In the genomic region with DNA sequence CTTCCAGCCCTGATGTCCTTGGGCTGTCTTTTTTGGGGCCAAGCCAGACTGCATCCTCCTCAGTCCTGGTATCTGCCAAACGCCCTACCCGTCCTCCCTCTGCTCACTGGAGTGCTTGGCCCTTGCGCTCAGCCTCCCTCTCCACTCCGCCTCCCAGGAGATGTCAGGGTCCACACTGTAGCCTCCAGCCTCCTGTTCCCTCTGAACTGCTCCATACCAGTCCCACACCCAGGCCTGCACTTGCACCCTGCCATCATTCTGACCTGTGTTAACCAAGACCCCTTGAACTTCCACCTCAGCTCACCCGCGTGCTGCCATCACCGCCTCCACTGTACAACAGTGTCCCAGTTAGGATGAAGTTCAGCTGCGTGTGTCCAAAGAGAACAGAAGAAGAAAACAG, we compare ENCODE assay signal across 16 cellular contexts. TPM values are rescaled to one million over a fixed set of nuclear protein-coding genes. Genes with fewer than 3 reads are reported as not detected.
"Had no signal": no experiment of that assay in that cellular context is flagged by ENCODE, and none has a peak within 500 bp of the region (broad histone marks: within the 10 kb centered on the region; RNA-seq: fewer than 3 reads in every experiment).

No MANE protein-coding gene starts in this region.

- H3K4me3 Mint-ChIP-seq: activated CD4-positive, alpha-beta T cell treated with anti-CD3 and anti-CD28 coated beads, Interleukin-2, amount 10 ng/mL, durations not matched to agents 7 days and 5 days; activated naive CD4-positive, alpha-beta T cell treated with anti-CD3 and anti-CD28 coated beads, Interleukin-2, amount 50 U/mL, for 24 hours; naive thymus-derived CD4-positive, alpha-beta T cell; stimulated activated naive CD8-positive, alpha-beta T cell treated with anti-CD3 and anti-CD28 coated beads, Interleukin-15, Interleukin-2, amounts not matched to agents 100 ng/mL and 50 ng/mL, for 24 hours had no signal

- H3K4me3 ChIP-seq: breast epithelium, lung, sigmoid colon, upper lobe of right lung had no signal

- H3K27me3 Mint-ChIP-seq: activated CD4-positive, alpha-beta T cell treated with anti-CD3 and anti-CD28 coated beads, Interleukin-2, amount 10 ng/mL, durations not matched to agents 7 days and 5 days; activated naive CD4-positive, alpha-beta T cell treated with anti-CD3 and anti-CD28 coated beads, Interleukin-2, amount 50 U/mL, for 24 hours; naive thymus-derived CD4-positive, alpha-beta T cell had no signal

- H3K27ac ChIP-seq: breast epithelium, sigmoid colon, upper lobe of right lung had no signal

- H3K27ac Mint-ChIP-seq: activated naive CD4-positive, alpha-beta T cell treated with anti-CD3 and anti-CD28 coated beads, Interleukin-2, amount 50 U/mL, for 24 hours had no signal

- H3K4me1 ChIP-seq: breast epithelium, sigmoid colon, upper lobe of right lung had no signal

- H3K27me3 ChIP-seq: breast epithelium, upper lobe of right lung had no signal

- ATAC-seq: naive thymus-derived CD4-positive, alpha-beta T cell; upper lobe of right lung had no signal

- H3K36me3 ChIP-seq: breast epithelium, sigmoid colon, upper lobe of right lung had no signal

- H3K9me3 Mint-ChIP-seq: activated naive CD4-positive, alpha-beta T cell treated with anti-CD3 and anti-CD28 coated beads, Interleukin-2, amount 50 U/mL, for 24 hours had no signal

- H3K9me3 ChIP-seq: sigmoid colon, upper lobe of right lung had no signal

- H3K36me3 Mint-ChIP-seq: activated naive CD4-positive, alpha-beta T cell treated with anti-CD3 and anti-CD28 coated beads, Interleukin-2, amount 50 U/mL, for 24 hours had no signal

- DNase-seq: activated CD4-positive, alpha-beta T cell treated with anti-CD3 and anti-CD28 coated beads, Interleukin-2, amount 10 ng/mL, durations not matched to agents 7 days and 5 days; aorta; hypothalamus; naive thymus-derived CD4-positive, alpha-beta T cell; sigmoid colon; stimulated activated CD4-positive, alpha-beta T cell treated with anti-CD3 and anti-CD28 coated beads, Interleukin-12 subunit alpha, Interleukin-12 subunit beta, amount 100 ng/mL, for 4 hours; upper lobe of right lung had no signal

RNA-seq across cellular contexts. Expression of a gene that starts 6.3 kb away (rescaled TPM):
- total RNA-seq: dermis microvascular lymphatic vessel endothelial cell, osteocyte, SK-MEL-5 had no signal

RNA-seq across cellular contexts. Expression of a gene that starts 46.5 kb away (rescaled TPM):
- total RNA-seq: aorta, cerebellum, dermis microvascular lymphatic vessel endothelial cell, glomerular endothelial cell, osteocyte, sigmoid colon, SK-MEL-5 had no signal
- polyA plus RNA-seq: aorta; naive thymus-derived CD4-positive, alpha-beta T cell had no signal

RNA-seq across cellular contexts. Expression of a gene that starts 56.3 kb away (rescaled TPM):
- total RNA-seq: aorta, breast epithelium, dermis microvascular lymphatic vessel endothelial cell, glomerular endothelial cell, osteocyte, SK-MEL-5, upper lobe of right lung had no signal
- polyA plus RNA-seq: aorta had no signal
